7 cellular contexts compared by ENCODE assay signal in genomic region chr2:174485045-174485444, GRCh38. TPM values are rescaled to one million over a fixed set of nuclear protein-coding genes. Genes with fewer than 3 reads are reported as not detected.
A peak's percentile ranks its signal among the peaks of the same experiment; 100 is the strongest.
DNase-seq lines count a peak whose midpoint lies in the region; ATAC-seq and TF ChIP-seq lines count a peak whose summit lies in the region.
"Not testable (repeated sequence)": the region's sequence is repeated elsewhere in the genome, so short reads cannot be mapped to it uniquely, and the experiment has no call there.

No MANE protein-coding gene starts in this region.

- H3K4me3 ChIP-seq in DOHH2 (ENCODE audit: low read length), result not testable (repeated sequence)
- H3K4me3 ChIP-seq in spleen, result peak overlapping the region in 6 of 8 donors; percentile 70 to 94 (median 90)

- H3K4me1 Mint-ChIP-seq in T-helper 2 cell treated with Interferon-gamma antibody and Interleukin-4, amounts not matched to agents 5 μg/mL and 100 μg/mL, for 36 hours (ENCODE audit: low read depth), result peaks cover 42% of the 10 kb centered on the region
- H3K4me1 Mint-ChIP-seq in activated T-helper 1 cell treated with anti-CD3 and anti-CD28 coated beads, Interleukin-12 subunit alpha, Interleukin-12 subunit beta, Interleukin-2, Interleukin-4 antibody, amounts not matched to agents 30 ng/mL and 10 ng/mL and 1 ng/mL, durations not matched to agents 14 hours and 24 hours and 36 hours (ENCODE audit: low read depth), result peaks cover 51% of the 10 kb centered on the region
- H3K4me1 Mint-ChIP-seq in brain, result peaks cover 21% of the 10 kb centered on the region
- H3K4me1 Mint-ChIP-seq in glutamatergic neuron (ENCODE audit: low read depth, unreplicated experiment), result not testable (repeated sequence)
- H3K4me1 Mint-ChIP-seq in naive thymus-derived CD8-positive, alpha-beta T cell, result peaks cover 19 to 69% (median 59%) of the 10 kb centered on the region in 4 donors

- H3K27ac Mint-ChIP-seq in T-helper 2 cell treated with Interferon-gamma antibody and Interleukin-4, amounts not matched to agents 5 μg/mL and 100 μg/mL, for 36 hours; activated T-helper 1 cell treated with anti-CD3 and anti-CD28 coated beads, Interleukin-12 subunit alpha, Interleukin-12 subunit beta, Interleukin-2, Interleukin-4 antibody, amounts not matched to agents 30 ng/mL and 10 ng/mL and 1 ng/mL, durations not matched to agents 14 hours and 24 hours and 36 hours; brain; glutamatergic neuron (ENCODE audit: unreplicated experiment): not testable (repeated sequence)
- peak overlapping the region; percentile 9 to 98 (median 94) for H3K27ac Mint-ChIP-seq in naive thymus-derived CD8-positive, alpha-beta T cell

- not testable (repeated sequence) for DNase-seq in T-helper 2 cell treated with Interferon-gamma antibody and Interleukin-4, amounts not matched to agents 5 μg/mL and 100 μg/mL, for 36 hours (ENCODE audit: low spot score); activated T-helper 1 cell treated with anti-CD3 and anti-CD28 coated beads, Interleukin-12 subunit alpha, Interleukin-12 subunit beta, Interleukin-2, Interleukin-4 antibody, amounts not matched to agents 30 ng/mL and 10 ng/mL and 1 ng/mL, durations not matched to agents 14 hours and 24 hours and 36 hours (ENCODE audit: low spot score); glutamatergic neuron; naive thymus-derived CD8-positive, alpha-beta T cell; spleen

- not testable (repeated sequence) for H3K9me3 ChIP-seq in DOHH2 (ENCODE audit: control insufficient read depth, insufficient read depth, low read length); spleen

- peak overlapping the region; percentile 99 for H3K4me3 Mint-ChIP-seq in T-helper 2 cell treated with Interferon-gamma antibody and Interleukin-4, amounts not matched to agents 5 μg/mL and 100 μg/mL, for 36 hours
- H3K4me3 Mint-ChIP-seq in activated T-helper 1 cell treated with anti-CD3 and anti-CD28 coated beads, Interleukin-12 subunit alpha, Interleukin-12 subunit beta, Interleukin-2, Interleukin-4 antibody, amounts not matched to agents 30 ng/mL and 10 ng/mL and 1 ng/mL, durations not matched to agents 14 hours and 24 hours and 36 hours, result peak overlapping the region; percentile 100
- peak overlapping the region; percentile 48 to 96 (median 75) for H3K4me3 Mint-ChIP-seq in brain
- peak overlapping the region; percentile 97 for H3K4me3 Mint-ChIP-seq in glutamatergic neuron (ENCODE audit: unreplicated experiment)
- H3K4me3 Mint-ChIP-seq in naive thymus-derived CD8-positive, alpha-beta T cell, result peak overlapping the region; percentile 90 to 100 (median 98)

- H4K20me1 ChIP-seq in DOHH2 (ENCODE audit: control insufficient read depth, insufficient read depth, low read depth, low read length), result not testable (repeated sequence)

- TF ChIP-seq CTCF in DOHH2 (IDR thresholded peaks at IDR 0.05; ENCODE audit: low read depth, low read length, poor library complexity, severe bottlenecking); brain (conservative IDR thresholded peaks at IDR 0.05); glutamatergic neuron (IDR thresholded peaks at IDR 0.05; ENCODE audit: partially characterized antibody, unreplicated experiment); spleen (IDR thresholded peaks at IDR 0.05 in 8 of 11, conservative IDR thresholded peaks at IDR 0.05 in 3 of 11): not testable (repeated sequence)

- not testable (repeated sequence) for H3K27ac ChIP-seq in DOHH2 (ENCODE audit: low read depth, low read length); spleen

- not testable (repeated sequence) for H3K27me3 Mint-ChIP-seq in T-helper 2 cell treated with Interferon-gamma antibody and Interleukin-4, amounts not matched to agents 5 μg/mL and 100 μg/mL, for 36 hours (ENCODE audit: low read depth); activated T-helper 1 cell treated with anti-CD3 and anti-CD28 coated beads, Interleukin-12 subunit alpha, Interleukin-12 subunit beta, Interleukin-2, Interleukin-4 antibody, amounts not matched to agents 30 ng/mL and 10 ng/mL and 1 ng/mL, durations not matched to agents 14 hours and 24 hours and 36 hours (ENCODE audit: insufficient read depth); glutamatergic neuron (ENCODE audit: unreplicated experiment); naive thymus-derived CD8-positive, alpha-beta T cell
- H3K27me3 Mint-ChIP-seq in brain, result peaks cover 27% of the 10 kb centered on the region

- H3K36me3 ChIP-seq in DOHH2 (ENCODE audit: control insufficient read depth, low read length), result not testable (repeated sequence)
- peaks cover 0 to 20% (median 5%) of the 10 kb centered on the region in 6 donors for H3K36me3 ChIP-seq in spleen

- peaks cover 16% of the 10 kb centered on the region for H3K36me3 Mint-ChIP-seq in T-helper 2 cell treated with Interferon-gamma antibody and Interleukin-4, amounts not matched to agents 5 μg/mL and 100 μg/mL, for 36 hours (ENCODE audit: low read depth)
- H3K36me3 Mint-ChIP-seq in activated T-helper 1 cell treated with anti-CD3 and anti-CD28 coated beads, Interleukin-12 subunit alpha, Interleukin-12 subunit beta, Interleukin-2, Interleukin-4 antibody, amounts not matched to agents 30 ng/mL and 10 ng/mL and 1 ng/mL, durations not matched to agents 14 hours and 24 hours and 36 hours (ENCODE audit: low read depth), result peaks cover 13% of the 10 kb centered on the region
- H3K36me3 Mint-ChIP-seq in brain, result peaks cover 15% of the 10 kb centered on the region
- H3K36me3 Mint-ChIP-seq in glutamatergic neuron (ENCODE audit: unreplicated experiment), result not testable (repeated sequence)
- H3K36me3 Mint-ChIP-seq in naive thymus-derived CD8-positive, alpha-beta T cell, result peaks cover 0 to 26% (median 14%) of the 10 kb centered on the region in 3 donors

- not testable (repeated sequence) for H3K9me3 Mint-ChIP-seq in T-helper 2 cell treated with Interferon-gamma antibody and Interleukin-4, amounts not matched to agents 5 μg/mL and 100 μg/mL, for 36 hours; activated T-helper 1 cell treated with anti-CD3 and anti-CD28 coated beads, Interleukin-12 subunit alpha, Interleukin-12 subunit beta, Interleukin-2, Interleukin-4 antibody, amounts not matched to agents 30 ng/mL and 10 ng/mL and 1 ng/mL, durations not matched to agents 14 hours and 24 hours and 36 hours; brain; glutamatergic neuron (ENCODE audit: unreplicated experiment); naive thymus-derived CD8-positive, alpha-beta T cell

- H3K4me2 ChIP-seq in DOHH2 (ENCODE audit: low read length), result peak overlapping the region; percentile 93; the same call in 1 of the 2 replicates

- H3F3A ChIP-seq in DOHH2 (ENCODE audit: control insufficient read depth, insufficient read depth), result not testable (repeated sequence)

- not testable (repeated sequence) for H3K9me2 ChIP-seq in DOHH2 (replicated peaks; ENCODE audit: control insufficient read depth, low read length)

- 87 to 92% (median 88%) methylated on average over 9 of the region's 9 CpGs for WGBS in spleen, 5 donors

- not testable (repeated sequence) for TF ChIP-seq POLR2A in spleen (IDR thresholded peaks at IDR 0.05)

- intact Hi-C loops in activated T-helper 1 cell treated with anti-CD3 and anti-CD28 coated beads, Interleukin-12 subunit alpha, Interleukin-12 subunit beta, Interleukin-2, Interleukin-4 antibody, amounts not matched to agents 30 ng/mL and 10 ng/mL and 1 ng/mL, durations not matched to agents 14 hours and 24 hours and 36 hours (cut with micrococcal nuclease), result loop anchor here (5.0 to 10.0 kb wide), 3 partner anchors 352 to 1130 kb away; partner anchors contain the start of genes CDCA7 and SP3
- intact Hi-C loops in spleen (cut with DNase I; ENCODE audit: low total_unique reads), result not testable (repeated sequence)

- not testable (repeated sequence) for ATAC-seq in naive thymus-derived CD8-positive, alpha-beta T cell

- H3K27me3 ChIP-seq in DOHH2 (ENCODE audit: control insufficient read depth, low read length); spleen (replicated peaks in 1 of 7): not testable (repeated sequence)

- POLR2A ChIA-PET in naive thymus-derived CD8-positive, alpha-beta T cell (lab: Charles Lee), result interaction anchor here (0.5 to 5.3 kb wide), 13 partner anchors 10 to 160 kb away, joined by 3 to 48 read pairs (median 5); no protein-coding TSS in a partner anchor

- H3K4me1 ChIP-seq in DOHH2 (ENCODE audit: control insufficient read depth, low read length), result peaks cover 23% of the 10 kb centered on the region
- peaks cover 0 to 53% (median 28%) of the 10 kb centered on the region in 6 donors for H3K4me1 ChIP-seq in spleen

- not testable (repeated sequence) for H3K79me2 ChIP-seq in DOHH2 (ENCODE audit: control insufficient read depth, low read length)

RNA-seq across cellular contexts. Expression of gene GPR155, which starts 1.8 kb away (rescaled TPM):
- 2.7 and 2.9 TPM in 2 replicates for total RNA-seq in activated T-helper 1 cell treated with anti-CD3 and anti-CD28 coated beads, Interleukin-12 subunit alpha, Interleukin-12 subunit beta, Interleukin-2, Interleukin-4 antibody, amounts not matched to agents 30 ng/mL and 10 ng/mL and 1 ng/mL, durations not matched to agents 14 hours and 24 hours and 36 hours
- 2.8 TPM for polyA plus RNA-seq in brain (ENCODE audit: insufficient read depth, low read depth, low replicate concordance)
- 51.1 TPM for total RNA-seq in glutamatergic neuron (ENCODE audit: unreplicated experiment)
- total RNA-seq in naive thymus-derived CD8-positive, alpha-beta T cell, result 10 to 100 TPM; 23.9 to 27.2 TPM
- polyA plus RNA-seq in naive thymus-derived CD8-positive, alpha-beta T cell, result 10 to 100 TPM in 2 of 3 donors, 1 to 10 TPM in 1; 9.7 to 19.5 (median 18.6) TPM
- 10 to 100 TPM in 6 of 7 donors, 1 to 10 TPM in 1; 9.5 to 15.5 (median 11.6) TPM for total RNA-seq in spleen
- 1 to 10 TPM in 1 of 3 donors, under 1 TPM in 2; 0.80 to 1.4 (median 1.00) TPM for polyA plus RNA-seq in spleen
